1 cellular context compared by ENCODE assay signal in the genomic region with DNA sequence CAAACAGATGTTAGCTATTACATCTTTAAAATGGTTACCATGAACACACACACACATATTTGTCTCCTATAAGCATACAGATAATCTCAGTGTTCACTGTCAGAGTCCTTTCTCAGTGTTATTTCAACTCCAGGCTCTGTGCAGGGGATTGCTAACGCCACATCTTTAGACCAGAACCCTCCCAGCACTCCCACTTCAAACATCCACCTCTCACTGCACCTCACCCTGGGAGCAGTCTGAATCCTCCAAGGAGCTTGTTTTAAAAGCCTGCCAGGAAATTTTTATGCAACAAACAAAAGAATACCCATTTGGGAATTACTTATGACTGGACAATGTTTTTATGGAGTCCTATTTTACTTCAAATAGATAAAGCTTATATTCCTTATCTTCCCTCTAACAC.
TF ChIP-seq lines count a peak whose summit lies in the region.

No MANE protein-coding gene starts in this region.

TF ChIP-seq in K562, 482 proteins besides CTCF, POLR2A, EP300 and RAD21:
- TF ChIP-seq EZH2 (IDR thresholded peaks at IDR 0.05; ENCODE audit: borderline replicate concordance, low read depth, low read length): no peak
- TF ChIP-seq PML (IDR thresholded peaks at IDR 0.05; ENCODE audit: low read length): no peak
- no peak for TF ChIP-seq HDAC6 (IDR thresholded peaks at IDR 0.05; ENCODE audit: low read depth, low read length)
- TF ChIP-seq RBM14 (IDR thresholded peaks at IDR 0.05; ENCODE audit: borderline replicate concordance, insufficient read depth, low read depth, low read length): no peak
- no peak for TF ChIP-seq ZNF282 (CRISPR knock-in tag; IDR thresholded peaks at IDR 0.05)
- TF ChIP-seq TRIM24 (IDR thresholded peaks at IDR 0.05): no peak
- TF ChIP-seq ZNF551 (CRISPR knock-in tag; IDR thresholded peaks at IDR 0.05): no peak
- TF ChIP-seq L3MBTL2 (IDR thresholded peaks at IDR 0.05): no peak
- no peak for TF ChIP-seq MEF2D (tag; conservative IDR thresholded peaks at IDR 0.05; ENCODE audit: low read depth)
- TF ChIP-seq KAT8 (IDR thresholded peaks at IDR 0.05; ENCODE audit: low read depth): no peak
